ENCODE assay signal across 9 cellular contexts in the genomic region with DNA sequence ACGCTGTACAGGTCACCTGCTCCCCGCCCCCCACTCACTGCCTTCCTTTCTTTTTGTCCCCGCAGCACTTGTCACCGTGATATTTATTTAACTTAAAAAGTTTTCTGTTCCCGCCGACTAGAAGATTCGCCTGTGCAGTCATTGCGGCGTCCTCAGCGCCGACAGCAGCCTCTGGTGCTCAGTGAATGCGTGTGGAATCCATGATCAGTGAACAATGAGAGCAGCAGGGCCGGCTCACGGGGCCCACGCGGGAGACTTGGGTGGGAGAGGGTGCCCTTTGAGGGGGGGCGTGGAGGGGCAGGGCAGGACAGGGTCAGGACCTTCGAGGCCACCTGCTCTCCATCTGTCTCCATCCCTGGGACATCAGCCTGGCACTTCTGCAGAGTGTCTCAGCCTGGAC. TPM values are rescaled to one million over a fixed set of nuclear protein-coding genes. Genes with fewer than 3 reads are reported as not detected.
"Had no signal": no experiment of that assay in that cellular context is flagged by ENCODE, and none has a peak within 500 bp of the region (broad histone marks: within the 10 kb centered on the region; RNA-seq: fewer than 3 reads in every experiment).

No MANE protein-coding gene starts in this region.

- H3K27ac ChIP-seq: GM23248, HL-60, KMS-11 had no signal

- DNase-seq: GM23248, GOT3, H9, HCEC 1CT, KBM-7 had no signal

- H3K4me3 ChIP-seq: GM23248 had no signal

- ATAC-seq: HepG2 had no signal

- H3K9ac ChIP-seq: GM23248, KMS-11 had no signal

- H3K4me2 ChIP-seq: KMS-11 had no signal

- FAIRE-seq: H54, HepG2 had no signal

- H2AFZ ChIP-seq: GM23248 had no signal

RNA-seq across cellular contexts. Expression of gene BEGAIN, which starts 24.5 kb away (rescaled TPM):
- total RNA-seq: HepG2 had no signal
- polyA plus RNA-seq: HepG2 had no signal
